10 cellular contexts compared by ENCODE assay signal in genomic region chr1:24748191-24749121, GRCh38. TPM values are rescaled to one million over a fixed set of nuclear protein-coding genes. Genes with fewer than 3 reads are reported as not detected.
A peak's percentile ranks its signal among the peaks of the same experiment; 100 is the strongest.
DNase-seq lines count a peak whose midpoint lies in the region; ATAC-seq and TF ChIP-seq lines count a peak whose summit lies in the region.
"Had no signal": no experiment of that assay in that cellular context is flagged by ENCODE, and none has a peak within 500 bp of the region (broad histone marks: within the 10 kb centered on the region; RNA-seq: fewer than 3 reads in every experiment).

No MANE protein-coding gene starts in this region.

- H3K4me3 ChIP-seq in AG04449 (ENCODE audit: low read depth, low read length) (peak overlapping the region; percentile 94), HFF-Myc (replicated peaks; ENCODE audit: low read depth, low read length) (peak overlapping the region; percentile 61)

- TF ChIP-seq CTCF in AG04449 (IDR thresholded peaks at IDR 0.05; ENCODE audit: insufficient read depth, low read length, missing control alignments) (no peak), HFF-Myc (IDR thresholded peaks at IDR 0.05; ENCODE audit: low read depth, low read length, missing control alignments) (no peak), MCF 10A (IDR thresholded peaks at IDR 0.05; ENCODE audit: unreplicated experiment) (no peak), mesothelial cell of epicardium (IDR thresholded peaks at IDR 0.05; ENCODE audit: unreplicated experiment) (no peak)

- POLR2A ChIA-PET in AG04449 (lab: Yijun Ruan, JAX) = interaction anchor here (0.6 to 1.5 kb wide), 6 partner anchors 10 to 65 kb away, joined by 3 to 4 read pairs (median 3); no protein-coding TSS in a partner anchor
- POLR2A ChIA-PET in MCF 10A (lab: Yijun Ruan, JAX) = interaction anchor here (0.9 to 5.1 kb wide), 5 partner anchors 11 to 484 kb away, joined by 3 to 57 read pairs (median 6); partner anchors contain the start of gene SYF2

- intact Hi-C loops in MCF 10A (cut with micrococcal nuclease) = loop anchor here (5.0 kb wide), 1 partner anchor 106 kb away; the partner anchor contains the start of gene SRRM1

- BruUV-seq in MCF 10A (replicated peaks; lab: Mats Ljungman, UMichigan) = no TSS peak

- H3K27ac Mint-ChIP-seq in MCF 10A (ENCODE audit: low read depth, unreplicated experiment) (no peak overlapping the region), mesothelial cell of epicardium (peak overlapping the region; percentile 78)

- H3K4me1 Mint-ChIP-seq in MCF 10A (ENCODE audit: insufficient read depth, unreplicated experiment) (peaks cover 19% of the 10 kb centered on the region), mesothelial cell of epicardium (peaks cover 46% of the 10 kb centered on the region)

- no peaks in the 10 kb centered on the region for H3K27me3 Mint-ChIP-seq in MCF 10A (ENCODE audit: insufficient read depth, unreplicated experiment)
- H3K27me3 Mint-ChIP-seq in mesothelial cell of epicardium (ENCODE audit: low read depth) = no peaks in the 10 kb centered on the region

- no peak for DNase-seq in AG04449 (ENCODE audit: low read depth, low spot score)
- no peak for DNase-seq in HFF-Myc (ENCODE audit: extremely low read depth, low read depth)
- DNase-seq in MCF 10A (ENCODE audit: unreplicated experiment) = no peak
- no peak for DNase-seq in mesothelial cell of epicardium (ENCODE audit: low spot score in 2 of 2, unreplicated experiment in 2 of 2)
- no peak for DNase-seq in HT-29 (ENCODE audit: low spot score)
- no peak for DNase-seq in DMS 273 treated with DMSO at 0.1 percent for 48 hours (lab: John Stamatoyannopoulos, UW)
- DNase-seq in stimulated activated CD4-positive, alpha-beta T cell treated with anti-CD3 and anti-CD28 coated beads, Interleukin-4, amount 100 ng/mL, for 1 hour = no peak
- DNase-seq: activated naive CD4-positive, alpha-beta T cell; stimulated activated CD4-positive, alpha-beta T cell treated with anti-CD3 and anti-CD28 coated beads, Interleukin-1b, Interleukin-23, amount 100 ng/mL, for 48 hours had no signal

- no peak for ATAC-seq in HG03025 (IDR thresholded peaks at IDR 0.05; ENCODE audit: low FRiP score, unreplicated experiment)

- H3K9me3 Mint-ChIP-seq in MCF 10A (ENCODE audit: unreplicated experiment) (no peaks in the 10 kb centered on the region), mesothelial cell of epicardium (no peaks in the 10 kb centered on the region)

- H3K4me3 Mint-ChIP-seq in MCF 10A (ENCODE audit: unreplicated experiment) (peak overlapping the region; percentile 89), mesothelial cell of epicardium (peak overlapping the region; percentile 92)

- H3K36me3 Mint-ChIP-seq in MCF 10A (ENCODE audit: insufficient read depth, unreplicated experiment) (peaks cover 21% of the 10 kb centered on the region), mesothelial cell of epicardium (peaks cover 8% of the 10 kb centered on the region)

- CTCF ChIA-PET in AG04449 (lab: Yijun Ruan, JAX) = interaction anchor here (1.0 to 4.5 kb wide), 3 partner anchors 59 to 87 kb away, joined by 4 to 30 read pairs (median 6); no protein-coding TSS in a partner anchor
- CTCF ChIA-PET in MCF 10A (lab: Yijun Ruan, JAX) = interaction anchor here (0.6 to 5.1 kb wide), 5 partner anchors 14 to 60 kb away, joined by 3 to 30 read pairs (median 3); no protein-coding TSS in a partner anchor

RNA-seq across cellular contexts. Expression of gene CLIC4, which starts 3.2 kb away (rescaled TPM):
- total RNA-seq in MCF 10A (2022) (242 and 281 TPM in 2 replicates), mesothelial cell of epicardium (135 to 136 TPM (median 135 TPM) in 3 replicates)
- 22.5 and 22.6 TPM in 2 replicates for total RNA-seq in HT-29 (2014; rRNA removed; shearing (Covaris generic))
